In the genomic region with DNA sequence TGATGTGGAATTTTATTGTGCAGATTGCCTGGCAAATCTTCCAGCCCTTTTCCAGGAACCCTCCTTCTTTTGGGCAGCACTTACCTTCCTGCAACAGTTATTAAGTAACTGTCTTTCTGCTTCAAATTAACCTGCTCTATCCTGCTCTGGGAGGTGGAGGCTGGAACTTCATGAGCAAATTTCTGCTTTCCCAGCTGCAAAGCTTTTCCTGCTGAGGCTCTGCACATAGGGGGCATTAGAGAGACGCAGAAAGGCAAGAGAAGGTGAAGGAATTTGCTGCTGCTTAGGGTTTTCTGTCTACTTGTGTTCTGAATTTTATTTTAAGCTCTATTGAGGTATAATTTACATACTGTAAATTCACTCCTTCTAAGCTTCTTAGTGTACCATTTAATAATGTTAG, we compare ENCODE assay signal across 9 cellular contexts.
DNase-seq lines count a peak whose midpoint lies in the region; ATAC-seq, FAIRE-seq and TF ChIP-seq lines count a peak whose summit lies in the region.
"Had no signal": no experiment of that assay in that cellular context is flagged by ENCODE, and none has a peak within 500 bp of the region (broad histone marks: within the 10 kb centered on the region; RNA-seq: fewer than 3 reads in every experiment).

No MANE protein-coding gene starts in this region.

- FAIRE-seq in GM12891 (lab: Jason Lieb, UNC), result no peak

- H3K27me3 Mint-ChIP-seq in endothelial cell (ENCODE audit: unreplicated experiment), result peaks cover 3% of the 10 kb centered on the region

- DNase-seq in SIG-M5 treated with dmso at 0.1 percent for 504 hours (lab: John Stamatoyannopoulos, UW; ENCODE audit: unreplicated experiment), result peak; percentile 32
- DNase-seq in SIG-M5 (lab: John Stamatoyannopoulos, UW), result no peak
- DNase-seq in NCI-H69 (lab: John Stamatoyannopoulos, UW), result peak; percentile 65
- peak; percentile 55 for DNase-seq in endothelial cell (ENCODE audit: low spot score)
- DNase-seq in non-pigmented ciliary epithelial cell (ENCODE audit: low read depth), result peak; percentile 64
- DNase-seq in activated naive CD4-positive, alpha-beta T cell treated with anti-CD3 and anti-CD28 coated beads, Interleukin-2, amount 50 U/mL, for 16 hours, result no peak
- no peak for DNase-seq in GM12891 (ENCODE audit: insufficient read length, low spot score)

- peaks cover 10% of the 10 kb centered on the region for H3K4me1 Mint-ChIP-seq in endothelial cell (ENCODE audit: unreplicated experiment)

- peak; percentile 28 for TF ChIP-seq CTCF in endothelial cell (IDR thresholded peaks at IDR 0.05; ENCODE audit: unreplicated experiment)

- no peak overlapping the region for H3K27ac Mint-ChIP-seq in endothelial cell (ENCODE audit: unreplicated experiment)
- H3K27ac Mint-ChIP-seq: activated naive CD8-positive, alpha-beta T cell had no signal

- no peak for ATAC-seq in GM19455 (IDR thresholded peaks at IDR 0.05; ENCODE audit: unreplicated experiment)

- no peaks in the 10 kb centered on the region for H3K9me3 Mint-ChIP-seq in endothelial cell (ENCODE audit: unreplicated experiment)

- no peak overlapping the region for H3K4me3 Mint-ChIP-seq in endothelial cell (ENCODE audit: unreplicated experiment)
- H3K4me3 Mint-ChIP-seq: activated naive CD8-positive, alpha-beta T cell had no signal

- TF ChIP-seq POLR2A in GM12891 (IDR thresholded peaks at IDR 0.05; ENCODE audit: low read depth, low read length), result no peak

- no peaks in the 10 kb centered on the region for H3K36me3 Mint-ChIP-seq in endothelial cell (ENCODE audit: low read depth, unreplicated experiment)
- H3K36me3 Mint-ChIP-seq: activated naive CD8-positive, alpha-beta T cell had no signal

TF ChIP-seq in GM12891, 5 proteins besides CTCF, POLR2A, EP300 and RAD21:
- no peak for TF ChIP-seq SPI1 (IDR thresholded peaks at IDR 0.05; ENCODE audit: low read depth, low read length)
- TF ChIP-seq PAX5 (IDR thresholded peaks at IDR 0.05; ENCODE audit: insufficient read depth, low read length, severe bottlenecking), result no peak
- TF ChIP-seq TAF1 (IDR thresholded peaks at IDR 0.05; ENCODE audit: low read depth, low read length), result no peak
- no peak for TF ChIP-seq POLR2AphosphoS5 (IDR thresholded peaks at IDR 0.05; ENCODE audit: low read depth, low read length)
- TF ChIP-seq POU2F2 (IDR thresholded peaks at IDR 0.05; ENCODE audit: low read depth, low read length), result no peak
TF ChIP-seq in GM12891: peak in this region for 0.

Comparison
In these comparisons a context has a peak if more than half of its experiments do, and no peak if none do; other contexts are left out.
1. DNase-seq: peak in SIG-M5 treated with dmso at 0.1 percent for 504 hours (single experiment), NCI-H69 (single experiment), endothelial cell (single experiment) and non-pigmented ciliary epithelial cell (single experiment); none in SIG-M5 (single experiment), activated naive CD4-positive, alpha-beta T cell treated with anti-CD3 and anti-CD28 coated beads, Interleukin-2, amount 50 U/mL, for 16 hours (single experiment) and GM12891 (single experiment).